In the genomic region with DNA sequence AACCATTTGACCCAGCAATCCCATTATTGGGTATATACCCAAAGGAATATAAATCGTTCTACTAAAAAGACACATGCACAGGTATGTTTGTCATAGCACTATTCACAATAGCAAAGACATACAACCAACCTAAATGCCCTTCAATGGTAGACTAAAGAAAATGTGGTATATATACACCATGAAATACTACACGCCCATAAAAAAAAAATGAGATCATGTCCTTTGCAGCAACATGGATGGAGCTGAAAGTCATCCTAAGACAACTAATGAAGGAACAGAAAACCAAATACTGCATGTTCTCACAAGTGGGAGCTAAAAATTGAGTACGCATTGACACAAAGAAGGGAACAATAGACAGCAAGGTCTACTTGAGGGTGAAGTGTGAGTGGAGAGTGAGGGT, we compare ENCODE assay signal across 26 cellular contexts.
"Had no signal": no experiment of that assay in that cellular context is flagged by ENCODE, and none has a peak within 500 bp of the region (broad histone marks: within the 10 kb centered on the region; RNA-seq: fewer than 3 reads in every experiment).

No MANE protein-coding gene starts in this region.

- H3K9me3 Mint-ChIP-seq: activated CD4-positive, alpha-beta memory T cell treated with anti-CD3 and anti-CD28 coated beads for 36 hours; activated CD4-positive, alpha-beta T cell treated with anti-CD3 and anti-CD28 coated beads, Interleukin-2, amount 10 ng/mL, durations not matched to agents 24 days and 14 days; activated naive CD4-positive, alpha-beta T cell treated with anti-CD3 and anti-CD28 coated beads, Interleukin-2, amount 10 ng/mL, durations not matched to agents 7 days and 5 days; activated naive CD4-positive, alpha-beta T cell treated with anti-CD3 and anti-CD28 coated beads, Interleukin-2, amount 50 U/mL, for 72 hours; activated naive CD8-positive, alpha-beta T cell treated with anti-CD3 and anti-CD28 coated beads, Interleukin-2, amount 10 ng/mL, durations not matched to agents 7 days and 5 days; activated T-cell treated with anti-CD3 and anti-CD28 coated beads, Interleukin-2, amount 50 U/mL, for 72 hours; brain had no signal

- H3K27me3 Mint-ChIP-seq: activated CD4-positive, alpha-beta memory T cell treated with anti-CD3 and anti-CD28 coated beads for 36 hours; activated CD4-positive, alpha-beta T cell treated with anti-CD3 and anti-CD28 coated beads for 36 hours; activated CD4-positive, alpha-beta T cell treated with anti-CD3 and anti-CD28 coated beads, Interleukin-2, amount 10 ng/mL, durations not matched to agents 24 days and 14 days; activated CD8-positive, alpha-beta memory T cell treated with anti-CD3 and anti-CD28 coated beads, Interleukin-2, amount 10 ng/mL, durations not matched to agents 7 days and 5 days; activated naive CD4-positive, alpha-beta T cell treated with anti-CD3 and anti-CD28 coated beads, Interleukin-2, amount 10 ng/mL, durations not matched to agents 7 days and 5 days; activated naive CD8-positive, alpha-beta T cell treated with anti-CD3 and anti-CD28 coated beads, Interleukin-2, amount 10 ng/mL, durations not matched to agents 7 days and 5 days; brain had no signal

- H3K4me3 Mint-ChIP-seq: activated CD4-positive, alpha-beta memory T cell treated with anti-CD3 and anti-CD28 coated beads for 36 hours; activated CD4-positive, alpha-beta T cell treated with anti-CD3 and anti-CD28 coated beads for 36 hours; activated CD4-positive, alpha-beta T cell treated with anti-CD3 and anti-CD28 coated beads, Interleukin-2, amount 10 ng/mL, durations not matched to agents 24 days and 14 days; activated CD8-positive, alpha-beta memory T cell treated with anti-CD3 and anti-CD28 coated beads, Interleukin-2, amount 10 ng/mL, durations not matched to agents 7 days and 5 days; activated CD8-positive, alpha-beta T cell treated with anti-CD3 and anti-CD28 coated beads, Interleukin-2, amount 10 ng/mL, durations not matched to agents 7 days and 5 days; activated naive CD4-positive, alpha-beta T cell treated with anti-CD3 and anti-CD28 coated beads, Interleukin-2, amount 10 ng/mL, durations not matched to agents 7 days and 5 days; activated naive CD8-positive, alpha-beta T cell treated with anti-CD3 and anti-CD28 coated beads, Interleukin-2, amount 10 ng/mL, durations not matched to agents 7 days and 5 days; activated T-cell treated with anti-CD3 and anti-CD28 coated beads, Interleukin-2, amount 50 U/mL, for 72 hours; brain had no signal

- H3K27ac Mint-ChIP-seq: activated CD4-positive, alpha-beta memory T cell treated with anti-CD3 and anti-CD28 coated beads for 36 hours; activated CD4-positive, alpha-beta T cell treated with anti-CD3 and anti-CD28 coated beads for 36 hours; activated CD4-positive, alpha-beta T cell treated with anti-CD3 and anti-CD28 coated beads, Interleukin-2, amount 10 ng/mL, durations not matched to agents 24 days and 14 days; activated CD8-positive, alpha-beta memory T cell treated with anti-CD3 and anti-CD28 coated beads, Interleukin-2, amount 10 ng/mL, durations not matched to agents 7 days and 5 days; activated CD8-positive, alpha-beta T cell treated with anti-CD3 and anti-CD28 coated beads, Interleukin-2, amount 10 ng/mL, durations not matched to agents 7 days and 5 days; activated naive CD4-positive, alpha-beta T cell treated with anti-CD3 and anti-CD28 coated beads, Interleukin-2, amount 10 ng/mL, durations not matched to agents 7 days and 5 days; activated naive CD4-positive, alpha-beta T cell treated with anti-CD3 and anti-CD28 coated beads, Interleukin-2, amount 50 U/mL, for 72 hours; activated naive CD8-positive, alpha-beta T cell treated with anti-CD3 and anti-CD28 coated beads, Interleukin-2, amount 10 ng/mL, durations not matched to agents 7 days and 5 days; activated T-cell treated with anti-CD3 and anti-CD28 coated beads, Interleukin-2, amount 50 U/mL, for 72 hours had no signal

- DNase-seq: activated CD4-positive, alpha-beta memory T cell treated with anti-CD3 and anti-CD28 coated beads for 36 hours; activated CD4-positive, alpha-beta T cell treated with anti-CD3 and anti-CD28 coated beads for 36 hours; activated CD4-positive, alpha-beta T cell treated with anti-CD3 and anti-CD28 coated beads, Interleukin-2, amount 10 ng/mL, durations not matched to agents 24 days and 14 days; activated CD4-positive, CD25-positive, alpha-beta regulatory T cell; activated CD4-positive, CD25-positive, alpha-beta regulatory T cell treated with anti-CD3 and anti-CD28 coated beads, Interleukin-2, amount 50 U/mL, for 72 hours; activated CD8-positive, alpha-beta memory T cell treated with anti-CD3 and anti-CD28 coated beads, Interleukin-2, amount 10 ng/mL, durations not matched to agents 7 days and 5 days; activated CD8-positive, alpha-beta memory T cell treated with anti-CD3 and anti-CD28 coated beads, Interleukin-2, amount 50 U/mL, for 4 hours; activated CD8-positive, alpha-beta T cell treated with anti-CD3 and anti-CD28 coated beads, Interleukin-2, amount 10 ng/mL, durations not matched to agents 7 days and 5 days; activated gamma-delta T cell; activated naive CD4-positive, alpha-beta T cell; activated naive CD4-positive, alpha-beta T cell treated with anti-CD3 and anti-CD28 coated beads, Interleukin-2, amount 10 ng/mL, durations not matched to agents 7 days and 5 days; activated naive CD8-positive, alpha-beta T cell treated with anti-CD3 and anti-CD28 coated beads, Interleukin-2, amount 10 ng/mL, durations not matched to agents 7 days and 5 days; activated T-cell treated with anti-CD3 and anti-CD28 coated beads, Interleukin-2, amount 50 U/mL, for 1 hour; activated T-cell treated with anti-CD3 and anti-CD28 coated beads, Interleukin-2, amount 50 U/mL, for 72 hours; central memory CD4-positive, alpha-beta T cell; cerebellar nuclear complex; colonic mucosa; effector CD8-positive, alpha-beta T cell; erythroblast; foreskin keratinocyte; gastrocnemius medialis; glutamatergic neuron; heart left ventricle; T-helper 2 cell had no signal

- H3K4me1 Mint-ChIP-seq: activated CD4-positive, alpha-beta T cell treated with anti-CD3 and anti-CD28 coated beads for 36 hours; activated CD4-positive, alpha-beta T cell treated with anti-CD3 and anti-CD28 coated beads, Interleukin-2, amount 10 ng/mL, durations not matched to agents 24 days and 14 days; activated naive CD4-positive, alpha-beta T cell treated with anti-CD3 and anti-CD28 coated beads, Interleukin-2, amount 10 ng/mL, durations not matched to agents 7 days and 5 days; activated naive CD8-positive, alpha-beta T cell treated with anti-CD3 and anti-CD28 coated beads, Interleukin-2, amount 10 ng/mL, durations not matched to agents 7 days and 5 days had no signal
